ENCODE assay signal across 15 cellular contexts in the genomic region with DNA sequence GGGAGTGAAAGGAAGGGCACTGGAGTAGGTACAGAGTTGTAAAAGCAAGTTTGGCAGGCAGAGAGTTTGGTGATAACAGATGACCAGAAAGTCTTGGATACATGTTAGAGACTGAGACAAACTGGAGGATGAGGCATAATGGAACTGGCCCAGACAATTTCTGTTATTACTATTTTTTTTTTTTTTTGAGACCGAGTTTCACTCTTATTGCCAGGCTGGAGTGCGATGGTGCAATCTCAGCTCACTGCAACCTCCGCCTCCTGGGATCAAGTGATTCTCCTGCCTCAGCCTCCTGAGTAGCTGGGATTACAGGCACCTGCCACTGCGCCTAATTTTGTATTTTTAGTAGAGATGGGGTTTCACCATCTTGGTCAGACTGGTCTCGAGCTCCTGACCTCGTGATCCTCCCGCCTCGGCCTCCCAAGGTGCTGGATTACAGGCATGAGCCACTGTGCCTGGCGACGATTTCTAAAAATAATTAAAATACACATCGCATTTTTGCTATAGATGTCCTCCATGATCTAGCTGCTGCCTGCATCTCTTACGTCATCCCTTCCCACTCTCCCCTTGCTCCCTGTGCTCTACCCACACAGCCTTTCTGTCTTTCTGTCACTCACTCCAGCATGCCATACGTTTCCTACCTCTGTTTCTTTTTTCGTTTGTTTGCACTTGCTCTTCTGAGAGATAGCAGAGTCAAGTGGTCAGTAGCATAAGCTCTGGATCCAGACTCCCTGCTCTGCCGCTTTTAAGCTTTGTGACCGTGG. TPM values are rescaled to one million over a fixed set of nuclear protein-coding genes. Genes with fewer than 3 reads are reported as not detected.
"Had no signal": no experiment of that assay in that cellular context is flagged by ENCODE, and none has a peak within 500 bp of the region (broad histone marks: within the 10 kb centered on the region; RNA-seq: fewer than 3 reads in every experiment).

No MANE protein-coding gene starts in this region.

- H3K27ac Mint-ChIP-seq: activated CD4-positive, alpha-beta memory T cell treated with anti-CD3 and anti-CD28 coated beads, Interleukin-2, amount 10 ng/mL, durations not matched to agents 7 days and 5 days; activated naive CD8-positive, alpha-beta T cell treated with anti-CD3 and anti-CD28 coated beads, Interleukin-2, amount 10 ng/mL, durations not matched to agents 7 days and 5 days; natural killer cell; stimulated activated naive B cell treated with anti-CD40 and anti-IgM and Interleukin-4, amounts not matched to agents 10 μg/mL and 1 μg/mL and 100 μg/mL, for 72 hours had no signal

- H3K4me3 Mint-ChIP-seq: activated CD4-positive, alpha-beta memory T cell treated with anti-CD3 and anti-CD28 coated beads, Interleukin-2, amount 10 ng/mL, durations not matched to agents 7 days and 5 days; activated naive CD8-positive, alpha-beta T cell treated with anti-CD3 and anti-CD28 coated beads, Interleukin-2, amount 10 ng/mL, durations not matched to agents 7 days and 5 days; natural killer cell; stimulated activated naive B cell treated with anti-CD40 and anti-IgM and Interleukin-4, amounts not matched to agents 10 μg/mL and 1 μg/mL and 100 μg/mL, for 72 hours had no signal

- DNase-seq: activated CD4-positive, alpha-beta memory T cell treated with anti-CD3 and anti-CD28 coated beads, Interleukin-2, amount 10 ng/mL, durations not matched to agents 7 days and 5 days; activated CD4-positive, CD25-positive, alpha-beta regulatory T cell treated with anti-CD3 and anti-CD28 coated beads, Interleukin-2, amount 50 U/mL, for 72 hours; activated naive CD8-positive, alpha-beta T cell treated with anti-CD3 and anti-CD28 coated beads, Interleukin-2, amount 10 ng/mL, durations not matched to agents 7 days and 5 days; anterior cingulate cortex; hippocampal formation; natural killer cell; right lobe of liver; spleen; stimulated activated CD4-positive, alpha-beta T cell treated with anti-CD3 and anti-CD28 coated beads, Interleukin-1b, Interleukin-23, amount 100 ng/mL, for 48 hours; stimulated activated naive B cell treated with anti-CD40 and anti-IgM and Interleukin-4, amounts not matched to agents 10 μg/mL and 1 μg/mL and 100 μg/mL, for 72 hours; substantia nigra; trophoblast cell had no signal

- H3K27me3 ChIP-seq: right lobe of liver, spleen had no signal

- H3K27ac ChIP-seq: right lobe of liver had no signal

- H3K27me3 Mint-ChIP-seq: activated CD4-positive, alpha-beta memory T cell treated with anti-CD3 and anti-CD28 coated beads, Interleukin-2, amount 10 ng/mL, durations not matched to agents 7 days and 5 days; activated naive CD8-positive, alpha-beta T cell treated with anti-CD3 and anti-CD28 coated beads, Interleukin-2, amount 10 ng/mL, durations not matched to agents 7 days and 5 days; stimulated activated naive B cell treated with anti-CD40 and anti-IgM and Interleukin-4, amounts not matched to agents 10 μg/mL and 1 μg/mL and 100 μg/mL, for 72 hours had no signal

- H3K9me3 Mint-ChIP-seq: activated naive CD8-positive, alpha-beta T cell treated with anti-CD3 and anti-CD28 coated beads, Interleukin-2, amount 10 ng/mL, durations not matched to agents 7 days and 5 days; natural killer cell had no signal

- ATAC-seq: natural killer cell; stimulated activated naive B cell treated with anti-CD40 and anti-IgM and Interleukin-4, amounts not matched to agents 10 μg/mL and 1 μg/mL and 100 μg/mL, for 72 hours had no signal

- H3K36me3 Mint-ChIP-seq: natural killer cell had no signal

- H3K4me3 ChIP-seq: right lobe of liver, spleen had no signal

- H3K4me1 Mint-ChIP-seq: activated naive CD8-positive, alpha-beta T cell treated with anti-CD3 and anti-CD28 coated beads, Interleukin-2, amount 10 ng/mL, durations not matched to agents 7 days and 5 days had no signal

- H3K9me3 ChIP-seq: right lobe of liver, spleen had no signal

RNA-seq across cellular contexts. Expression of gene SLC26A8, which starts 26.7 kb away (rescaled TPM):
- total RNA-seq: activated CD4-positive, alpha-beta memory T cell treated with anti-CD3 and anti-CD28 coated beads, Interleukin-2, amount 10 ng/mL, durations not matched to agents 7 days and 5 days; activated naive CD8-positive, alpha-beta T cell treated with anti-CD3 and anti-CD28 coated beads, Interleukin-2, amount 10 ng/mL, durations not matched to agents 7 days and 5 days; fibroblast of lung; lung microvascular endothelial cell; mucosa of gallbladder had no signal
- polyA plus RNA-seq: fibroblast of lung had no signal
